In the genomic region with DNA sequence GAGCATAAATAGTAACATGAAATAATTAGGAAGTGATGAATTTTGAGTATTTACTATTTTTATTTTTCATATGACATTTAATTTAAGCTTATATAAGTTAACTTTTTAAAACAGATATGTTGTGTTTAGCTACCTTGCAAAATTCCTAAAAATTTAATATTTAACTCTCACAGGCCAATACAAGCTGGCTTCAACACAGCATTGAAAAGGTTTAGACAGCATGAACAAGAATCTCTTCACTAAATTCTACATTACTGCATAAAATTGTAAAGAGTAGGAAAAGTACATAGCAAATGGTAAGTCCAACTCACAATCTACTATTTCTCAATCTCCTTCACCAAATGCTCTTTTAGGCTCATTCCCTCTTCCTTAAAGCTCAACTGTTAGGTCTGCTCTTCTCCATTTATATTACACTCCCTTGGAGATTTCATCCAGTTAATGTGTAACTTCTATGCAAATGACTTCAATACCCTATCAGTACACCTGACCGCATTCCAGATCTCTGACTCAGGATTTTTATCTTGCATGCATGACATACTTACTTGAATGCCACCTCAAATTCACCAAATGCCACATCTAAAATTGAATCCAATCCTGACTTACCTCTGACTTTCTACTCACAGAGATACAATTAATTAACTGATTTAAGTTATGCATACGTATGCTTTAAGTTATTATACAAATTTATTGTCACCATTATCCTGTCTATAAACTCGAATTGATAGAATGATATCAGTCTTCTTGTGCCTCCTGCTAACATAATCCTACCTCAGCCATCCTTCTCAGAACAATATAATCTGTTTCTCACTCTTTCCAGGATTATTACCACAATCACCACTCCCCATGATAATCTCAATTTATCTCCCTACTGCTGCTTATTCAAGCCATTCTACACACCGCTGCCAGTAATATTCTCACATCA, we compare ENCODE assay signal across 1 cellular context.
TF ChIP-seq lines count a peak whose summit lies in the region.

No MANE protein-coding gene starts in this region.

TF ChIP-seq in HepG2, 621 proteins besides CTCF, POLR2A, EP300 and RAD21 (continued from another document):
- TF ChIP-seq TEAD3 (CRISPR knock-in tag; optimal IDR thresholded peaks at IDR 0.05; ENCODE audit: borderline replicate concordance), result peak; percentile 96
TF ChIP-seq in HepG2: peak in this region for 12.
